11 cellular contexts compared by ENCODE assay signal in genomic region chr3:44021646-44022594, GRCh38.
DNase-seq lines count a peak whose midpoint lies in the region; ATAC-seq, FAIRE-seq and TF ChIP-seq lines count a peak whose summit lies in the region.
"Had no signal": no experiment of that assay in that cellular context is flagged by ENCODE, and none has a peak within 500 bp of the region (broad histone marks: within the 10 kb centered on the region; RNA-seq: fewer than 3 reads in every experiment).

No MANE protein-coding gene starts in this region.

- H3K14ac ChIP-seq in mesenchymal stem cell (ENCODE audit: low read length in 2 of 2): no peak overlapping the region

- H2BK15ac ChIP-seq in mesenchymal stem cell (ENCODE audit: low read depth, poor library complexity, severe bottlenecking): no peak overlapping the region

- no peaks in the 10 kb centered on the region for H3K9me3 Mint-ChIP-seq in type B pancreatic cell
- H3K9me3 Mint-ChIP-seq: CD4-positive, alpha-beta memory T cell; dendritic cell treated with granulocyte-macrophage colony-stimulating factor and Interleukin-4, amounts not matched to agents 40 ng/mL and 50 ng/mL, for 4 days had no signal

- H3K23ac ChIP-seq in mesenchymal stem cell (ENCODE audit: low read length in 2 of 2): no peak overlapping the region

- FAIRE-seq in D721Med (lab: Jason Lieb, UNC): no peak

- no peak overlapping the region for H2BK5ac ChIP-seq in mesenchymal stem cell (ENCODE audit: low read depth, low read length, poor library complexity, severe bottlenecking)

- H2BK12ac ChIP-seq in mesenchymal stem cell (ENCODE audit: low read length in 2 of 2): no peak overlapping the region

- peaks cover 89% of the 10 kb centered on the region for H3K27me3 Mint-ChIP-seq in type B pancreatic cell

- no peak overlapping the region for H4K91ac ChIP-seq in mesenchymal stem cell (ENCODE audit: low read length)

- H2AK5ac ChIP-seq in mesenchymal stem cell (ENCODE audit: low read length, severe bottlenecking): no peak overlapping the region

- H3K4ac ChIP-seq in mesenchymal stem cell (ENCODE audit: low read depth in 1 of 2, low read length in 2 of 2): no peak overlapping the region

- H3K36me3 Mint-ChIP-seq in type B pancreatic cell: no peaks in the 10 kb centered on the region
- H3K36me3 Mint-ChIP-seq: CD4-positive, alpha-beta memory T cell had no signal

- ATAC-seq in GM21825 (IDR thresholded peaks at IDR 0.05; ENCODE audit: unreplicated experiment): no peak

- 12% methylated on average over 39 of the region's 53 CpGs for WGBS in mesenchymal stem cell

- H3K4me2 ChIP-seq in mesenchymal stem cell (ENCODE audit: low read length, poor library complexity, severe bottlenecking): peak overlapping the region; percentile 75

- H3K36me3 ChIP-seq in left ventricle myocardium inferior (no peaks in the 10 kb centered on the region), right atrium auricular region (no peaks in the 10 kb centered on the region), mesenchymal stem cell (ENCODE audit: control insufficient read depth in 1 of 2, insufficient read depth in 2 of 2, low read depth in 1 of 2, low read length in 2 of 2) (peaks cover 2 to 16% of the 10 kb centered on the region in 2 experiments)

- intact Hi-C loops in left ventricle myocardium inferior (cut with micrococcal nuclease): no loop called here

- H3K27me3 ChIP-seq in left ventricle myocardium inferior (ENCODE audit: low read depth) (peaks cover 100% of the 10 kb centered on the region), right atrium auricular region (peaks cover 11 to 12% of the 10 kb centered on the region in 2 donors), mesenchymal stem cell (ENCODE audit: control insufficient read depth in 1 of 2, insufficient read depth in 1 of 2, low read length in 2 of 2) (peaks cover 0 to 6% of the 10 kb centered on the region in 2 experiments)

- TF ChIP-seq CTCF in left ventricle myocardium inferior (IDR thresholded peaks at IDR 0.05; ENCODE audit: borderline replicate concordance) (no peak), right atrium auricular region (IDR thresholded peaks at IDR 0.05) (no peak), type B pancreatic cell (conservative IDR thresholded peaks at IDR 0.05) (no peak), D721Med (IDR thresholded peaks at IDR 0.05; ENCODE audit: insufficient read depth, missing control alignments) (no peak)

- DNase-seq in left ventricle myocardium inferior (no peak), right atrium auricular region (ENCODE audit: low spot score) (no peak), caudate nucleus (lab: John Stamatoyannopoulos, UW) (no peak), mesenchymal stem cell (no peak), type B pancreatic cell (ENCODE audit: extremely low spot score, unreplicated experiment) (no peak), activated gamma-delta T cell (lab: John Stamatoyannopoulos, UW) (no peak), D721Med (ENCODE audit: insufficient read length, low spot score) (no peak)
- DNase-seq: CD4-positive, alpha-beta memory T cell; Karpas-422 had no signal

- no peak overlapping the region for H4K8ac ChIP-seq in mesenchymal stem cell (ENCODE audit: low read length)

- peak overlapping the region; percentile 76 for H3K9ac ChIP-seq in mesenchymal stem cell (ENCODE audit: low read length)

- H3K27ac Mint-ChIP-seq in type B pancreatic cell: no peak overlapping the region
- H3K27ac Mint-ChIP-seq: CD4-positive, alpha-beta memory T cell; dendritic cell treated with granulocyte-macrophage colony-stimulating factor and Interleukin-4, amounts not matched to agents 40 ng/mL and 50 ng/mL, for 4 days had no signal

- H3K4me3 ChIP-seq in left ventricle myocardium inferior (peak overlapping the region; percentile 52), right atrium auricular region (peak overlapping the region in 1 of 2 donors; percentile 18), mesenchymal stem cell (ENCODE audit: insufficient read depth in 1 of 2, low read depth in 1 of 2, low read length in 2 of 2) (peak overlapping the region; percentile 58 to 82)

- no peak overlapping the region for H2BK120ac ChIP-seq in mesenchymal stem cell (ENCODE audit: low read depth, low read length)

- H3K4me1 ChIP-seq in left ventricle myocardium inferior (peaks cover 11% of the 10 kb centered on the region), right atrium auricular region (peaks cover 0 to 10% of the 10 kb centered on the region in 2 donors), mesenchymal stem cell (ENCODE audit: control insufficient read depth, insufficient read depth, low read depth, low read length) (peaks cover 14% of the 10 kb centered on the region)

- H3K4me3 Mint-ChIP-seq in type B pancreatic cell: peak overlapping the region; percentile 80
- H3K4me3 Mint-ChIP-seq: dendritic cell treated with granulocyte-macrophage colony-stimulating factor and Interleukin-4, amounts not matched to agents 40 ng/mL and 50 ng/mL, for 4 days had no signal

- H3K27ac ChIP-seq in left ventricle myocardium inferior (replicated peaks): no peak overlapping the region
- no peak overlapping the region for H3K27ac ChIP-seq in right atrium auricular region
- H3K27ac ChIP-seq in caudate nucleus (ENCODE audit: low read depth, low read length): peak overlapping the region; percentile 62
- no peak overlapping the region for H3K27ac ChIP-seq in mesenchymal stem cell (ENCODE audit: low read length, poor library complexity, severe bottlenecking)

- H3K79me1 ChIP-seq in mesenchymal stem cell (replicated peaks; ENCODE audit: low read length, poor library complexity, severe bottlenecking): no peaks in the 10 kb centered on the region

- H3K9me3 ChIP-seq in left ventricle myocardium inferior (replicated peaks) (no peaks in the 10 kb centered on the region), right atrium auricular region (no peaks in the 10 kb centered on the region), mesenchymal stem cell (ENCODE audit: control insufficient read depth, low read length) (no peaks in the 10 kb centered on the region)

- no peak overlapping the region for H3K18ac ChIP-seq in mesenchymal stem cell (ENCODE audit: low read depth in 1 of 2, low read length in 2 of 2)

- H2AFZ ChIP-seq in mesenchymal stem cell (ENCODE audit: low read depth, low read length): no peak overlapping the region

- H3K4me1 Mint-ChIP-seq in type B pancreatic cell (ENCODE audit: unreplicated experiment): peaks cover 20% of the 10 kb centered on the region
